ENCODE assay signal across 9 cellular contexts in the genomic region with DNA sequence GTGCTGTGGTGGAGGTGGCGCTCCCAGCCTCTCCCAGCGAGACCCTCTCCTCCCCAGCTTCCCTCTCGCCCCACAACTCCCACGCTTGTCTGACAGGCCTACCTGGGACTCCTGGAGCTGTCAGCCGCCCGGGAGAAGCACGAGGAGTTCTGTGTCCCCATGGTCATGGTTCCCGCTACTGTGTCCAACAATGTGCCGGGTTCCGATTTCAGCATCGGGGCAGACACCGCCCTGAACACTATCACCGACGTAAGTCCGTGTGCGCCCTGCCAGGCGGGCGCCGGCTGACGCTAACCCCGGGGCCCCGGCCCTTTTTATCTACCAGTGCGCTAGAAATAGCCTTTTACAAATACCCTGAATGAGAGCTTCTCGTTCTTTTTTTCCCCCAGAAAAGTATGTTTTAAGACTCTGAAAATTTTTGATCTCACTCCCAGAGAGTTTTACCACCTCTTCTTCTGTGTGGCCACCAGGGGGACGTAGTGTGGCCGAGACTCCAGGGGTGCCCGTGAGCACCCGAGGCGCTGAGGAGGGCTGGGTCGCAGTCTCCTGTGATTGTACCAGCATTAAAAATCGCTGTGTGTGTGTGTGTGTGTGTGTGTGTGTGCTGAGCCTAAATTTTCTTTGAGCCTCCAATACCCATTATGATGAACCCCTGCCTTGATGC. TPM values are rescaled to one million over a fixed set of nuclear protein-coding genes. Genes with fewer than 3 reads are reported as not detected.
DNase-seq lines count a peak whose midpoint lies in the region; ATAC-seq, FAIRE-seq and TF ChIP-seq lines count a peak whose summit lies in the region.
"Had no signal": no experiment of that assay in that cellular context is flagged by ENCODE, and none has a peak within 500 bp of the region (broad histone marks: within the 10 kb centered on the region; RNA-seq: fewer than 3 reads in every experiment).

No MANE protein-coding gene starts in this region.

- ATAC-seq in HCT116 (peak; percentile 74), GM18511 (IDR thresholded peaks at IDR 0.05; ENCODE audit: unreplicated experiment) (no peak)

- no peak overlapping the region for H3K4me3 Mint-ChIP-seq in astrocyte (ENCODE audit: unreplicated experiment)
- H3K4me3 Mint-ChIP-seq: activated CD4-positive, alpha-beta T cell treated with anti-CD3 and anti-CD28 coated beads, Interleukin-2, amount 10 ng/mL, durations not matched to agents 7 days and 5 days had no signal

- H3K27me3 ChIP-seq in HCT116 (ENCODE audit: insufficient read depth, low read length) (no peaks in the 10 kb centered on the region), astrocyte (ENCODE audit: insufficient read depth, low read length) (no peaks in the 10 kb centered on the region), keratinocyte (ENCODE audit: control insufficient read depth, extremely low read depth, insufficient read depth, low read length) (no peaks in the 10 kb centered on the region)

- no peak for TF ChIP-seq RAD21 in HCT116 (IDR thresholded peaks at IDR 0.05; ENCODE audit: low read depth)

- CTCF ChIA-PET in HCT116 (lab: Charles Lee), result no interaction called here

- no peaks in the 10 kb centered on the region for H3K9me3 Mint-ChIP-seq in astrocyte (ENCODE audit: unreplicated experiment)
- H3K9me3 Mint-ChIP-seq: activated CD4-positive, alpha-beta T cell treated with anti-CD3 and anti-CD28 coated beads, Interleukin-2, amount 10 ng/mL, durations not matched to agents 7 days and 5 days had no signal

- H3K9ac ChIP-seq in HCT116 (ENCODE audit: low read length), result no peak overlapping the region
- no peak overlapping the region for H3K9ac ChIP-seq in astrocyte (ENCODE audit: low read length)
- H3K9ac ChIP-seq in keratinocyte (ENCODE audit: control insufficient read depth, extremely low read depth, insufficient read depth, low read length), result no peak overlapping the region

- intact Hi-C loops in HCT116 (cut with micrococcal nuclease), result no loop called here

- RAD21 ChIA-PET in HCT116 (lab: Charles Lee; ENCODE audit: low non-redundant PET in 1 of 2, low total read pairs in 2 of 2, uncharacterized antibody in 2 of 2, unreplicated experiment in 2 of 2), result no interaction called here

- H2AFZ ChIP-seq in HCT116 (ENCODE audit: low read depth, low read length, poor library complexity, severe bottlenecking) (no peak overlapping the region), astrocyte (ENCODE audit: low read depth, low read length) (no peak overlapping the region), keratinocyte (ENCODE audit: control insufficient read depth, low read length) (no peak overlapping the region)

- no peak for TF ChIP-seq POLR2A in HCT116 (IDR thresholded peaks at IDR 0.05; ENCODE audit: borderline replicate concordance, extremely low read depth, insufficient read depth, insufficient read length)

- H3K36me3 ChIP-seq in HCT116 (ENCODE audit: control insufficient read depth in 1 of 2, insufficient read depth in 2 of 2, low read length in 2 of 2) (peaks cover 44 to 66% of the 10 kb centered on the region in 2 experiments), astrocyte (ENCODE audit: insufficient read depth, low read length) (peaks cover 48% of the 10 kb centered on the region), keratinocyte (ENCODE audit: control insufficient read depth in 2 of 2, extremely low read depth in 1 of 2, insufficient read depth in 2 of 2, low read length in 2 of 2) (peaks cover 45% of the 10 kb centered on the region in 2 experiments)

- H3K4me3 ChIP-seq in HCT116 (replicated peaks in 1 of 2; ENCODE audit: low read depth in 1 of 2, low read length in 2 of 2), result no peak overlapping the region
- no peak overlapping the region for H3K4me3 ChIP-seq in astrocyte (ENCODE audit: insufficient read depth, low read depth, low read length)
- H3K4me3 ChIP-seq in keratinocyte (ENCODE audit: control insufficient read depth in 2 of 3, extremely low read depth in 1 of 3, insufficient read depth in 2 of 3, low read depth in 1 of 3, low read length in 3 of 3), result no peak overlapping the region

- no peaks in the 10 kb centered on the region for H3K9me3 ChIP-seq in HCT116 (ENCODE audit: control insufficient read depth in 1 of 2, insufficient read depth in 1 of 2, low read depth in 1 of 2, low read length in 2 of 2)
- no peaks in the 10 kb centered on the region for H3K9me3 ChIP-seq in astrocyte (ENCODE audit: insufficient read depth, low read depth, low read length)
- no peaks in the 10 kb centered on the region for H3K9me3 ChIP-seq in keratinocyte (ENCODE audit: control insufficient read depth, low read depth, low read length)

- no peak overlapping the region for H3K27ac ChIP-seq in HCT116 (ENCODE audit: low read depth, low read length)
- no peak overlapping the region for H3K27ac ChIP-seq in astrocyte (ENCODE audit: low read depth, low read length)
- H3K27ac ChIP-seq in keratinocyte (ENCODE audit: control insufficient read depth, insufficient read depth, low read length), result no peak overlapping the region

- peak; percentile 45 for TF ChIP-seq CTCF in AG09319 (IDR thresholded peaks at IDR 0.05; ENCODE audit: low read depth, low read length)
- peak in 2 of 3 experiments; percentile 69 to 71; a peak in 4 of 6 replicates for TF ChIP-seq CTCF in HCT116 (IDR thresholded peaks at IDR 0.05 in 2 of 3, conservative IDR thresholded peaks at IDR 0.05 in 1 of 3; ENCODE audit: borderline replicate concordance in 1 of 3, insufficient read depth in 1 of 3, low read depth in 2 of 3, low read length in 2 of 3)
- TF ChIP-seq CTCF in astrocyte (IDR thresholded peaks at IDR 0.05; ENCODE audit: insufficient read depth, low read depth, low read length), result peak; percentile 51
- peak in 2 of 3 experiments; percentile 35 to 38 for TF ChIP-seq CTCF in keratinocyte (optimal IDR thresholded peaks at IDR 0.05 in 1 of 3, IDR thresholded peaks at IDR 0.05 in 1 of 3, conservative IDR thresholded peaks at IDR 0.05 in 1 of 3; ENCODE audit: extremely low read depth in 1 of 3, insufficient read depth in 2 of 3, low read length in 3 of 3)

- H3K9me2 ChIP-seq in HCT116 (ENCODE audit: insufficient read depth), result no peaks in the 10 kb centered on the region

- dilution Hi-C loops in keratinocyte (cut with MboI; ENCODE audit: extremely low pct_ligation_motif_present, low sequenced_read_pairs), result no loop called here

- H3K27me3 Mint-ChIP-seq in astrocyte (ENCODE audit: low read depth, unreplicated experiment), result no peaks in the 10 kb centered on the region
- H3K27me3 Mint-ChIP-seq: activated CD4-positive, alpha-beta T cell treated with anti-CD3 and anti-CD28 coated beads, Interleukin-2, amount 10 ng/mL, durations not matched to agents 7 days and 5 days had no signal

- H3K4me1 Mint-ChIP-seq in astrocyte (ENCODE audit: low read depth, unreplicated experiment), result peaks cover 6% of the 10 kb centered on the region
- H3K4me1 Mint-ChIP-seq: activated CD4-positive, alpha-beta T cell treated with anti-CD3 and anti-CD28 coated beads, Interleukin-2, amount 10 ng/mL, durations not matched to agents 7 days and 5 days had no signal

- H3K4me1 ChIP-seq in HCT116 (ENCODE audit: control insufficient read depth in 1 of 2, insufficient read depth in 2 of 2, low read length in 2 of 2) (no peaks in the 10 kb centered on the region), astrocyte (ENCODE audit: insufficient read depth, low read length) (peaks cover 5% of the 10 kb centered on the region), keratinocyte (ENCODE audit: control insufficient read depth, extremely low read depth, insufficient read depth, low read length) (peaks cover 13% of the 10 kb centered on the region)

- peaks cover 26% of the 10 kb centered on the region for H3K36me3 Mint-ChIP-seq in astrocyte (ENCODE audit: low read depth, unreplicated experiment)

- no peak for DNase-seq in AG09319 (ENCODE audit: extremely low read depth, low read depth)
- no peak for DNase-seq in HCT116 (ENCODE audit: low read depth, low spot score)
- no peak for DNase-seq in astrocyte (ENCODE audit: low read depth)
- DNase-seq in keratinocyte (ENCODE audit: low read depth, low spot score), result no peak
- DNase-seq in NCI-H146 (lab: John Stamatoyannopoulos, UW), result no peak
- DNase-seq in NCI-H187 (lab: John Stamatoyannopoulos, UW), result no peak
- DNase-seq in NCI-H1048 (lab: John Stamatoyannopoulos, UW), result no peak
- DNase-seq: activated CD4-positive, alpha-beta T cell treated with anti-CD3 and anti-CD28 coated beads, Interleukin-2, amount 10 ng/mL, durations not matched to agents 7 days and 5 days had no signal

- no peak overlapping the region for H3K27ac Mint-ChIP-seq in astrocyte (ENCODE audit: unreplicated experiment)
- H3K27ac Mint-ChIP-seq: activated CD4-positive, alpha-beta T cell treated with anti-CD3 and anti-CD28 coated beads, Interleukin-2, amount 10 ng/mL, durations not matched to agents 7 days and 5 days had no signal

- BruUV-seq in HCT116 (replicated peaks; lab: Mats Ljungman, UMichigan), result no TSS peak

- POLR2A ChIA-PET in HCT116 (lab: Charles Lee), result no interaction called here

- peaks cover 3% of the 10 kb centered on the region for H3K9me1 ChIP-seq in keratinocyte (ENCODE audit: control insufficient read depth, extremely low read depth, insufficient read depth, low read length)

- FAIRE-seq in astrocyte (lab: Jason Lieb, UNC) (no peak), keratinocyte (lab: Jason Lieb, UNC) (no peak)

- H3K79me2 ChIP-seq in HCT116 (ENCODE audit: insufficient read depth, low read length), result peaks cover 19% of the 10 kb centered on the region
- peaks cover 15% of the 10 kb centered on the region for H3K79me2 ChIP-seq in astrocyte (ENCODE audit: insufficient read depth, low read length)
- H3K79me2 ChIP-seq in keratinocyte (ENCODE audit: control insufficient read depth, insufficient read depth, low read length), result peaks cover 5% of the 10 kb centered on the region

- H3K4me2 ChIP-seq in HCT116 (ENCODE audit: low read length) (no peak overlapping the region), astrocyte (ENCODE audit: low read length) (no peak overlapping the region), keratinocyte (ENCODE audit: control insufficient read depth, extremely low read depth, insufficient read depth, low read depth, low read length) (no peak overlapping the region)

- H4K20me1 ChIP-seq in HCT116 (ENCODE audit: insufficient read depth), result no peaks in the 10 kb centered on the region
- peaks cover 18% of the 10 kb centered on the region for H4K20me1 ChIP-seq in astrocyte (ENCODE audit: insufficient read depth, low read length)
- no peaks in the 10 kb centered on the region for H4K20me1 ChIP-seq in keratinocyte (ENCODE audit: control insufficient read depth, extremely low read depth, insufficient read depth, low read length)

RNA-seq across cellular contexts. Expression of gene PFKP, which starts 52.6 kb away (rescaled TPM):
- total RNA-seq in HCT116 (2021; ENCODE audit: unreplicated experiment) (237 TPM), astrocyte (356 and 361 TPM in 2 replicates)
- 383 and 385 TPM in 2 replicates for polyA plus RNA-seq in HCT116 (2012)
- 104 to 134 TPM (median 117 TPM) in 3 replicates for polyA plus RNA-seq in keratinocyte
- polyA plus RNA-seq in keratinocyte (2011; ENCODE audit: low read depth), result 117 TPM
- 79.3 and 111 TPM in 2 replicates for polyA plus RNA-seq in keratinocyte (2011; cell fraction: cytosol; rRNA removed)
- 162 and 174 TPM in 2 replicates for polyA plus RNA-seq in keratinocyte (2011; cell fraction: nucleus; rRNA removed)
- polyA plus RNA-seq in keratinocyte (2012; ENCODE audit: low replicate concordance), result 134 and 205 TPM in 2 replicates
- polyA minus RNA-seq in keratinocyte, result 91.1 to 184 TPM (median 107 TPM) in 3 replicates
- 150 TPM for polyA minus RNA-seq in keratinocyte (2011; cell fraction: cytosol; rRNA and poly(A)+ RNA removed)
- polyA minus RNA-seq in keratinocyte (2011; cell fraction: nucleus; rRNA and poly(A)+ RNA removed), result 95.1 and 112 TPM in 2 replicates

RNA-seq across cellular contexts. Expression of gene PITRM1, which starts 52.7 kb away (rescaled TPM):
- total RNA-seq in HCT116 (2021; ENCODE audit: unreplicated experiment) (59.5 TPM), astrocyte (80.4 and 81.3 TPM in 2 replicates)
- polyA plus RNA-seq in HCT116 (2012), result 50.0 and 54.2 TPM in 2 replicates
- 29.5 to 86.5 TPM (median 47.2 TPM) in 3 replicates for polyA plus RNA-seq in keratinocyte
- 20.2 TPM for polyA plus RNA-seq in keratinocyte (2011; ENCODE audit: low read depth)
- polyA plus RNA-seq in keratinocyte (2011; cell fraction: cytosol; rRNA removed), result 47.3 and 47.7 TPM in 2 replicates
- 120 and 126 TPM in 2 replicates for polyA plus RNA-seq in keratinocyte (2011; cell fraction: nucleus; rRNA removed)
- 46.9 and 75.3 TPM in 2 replicates for polyA plus RNA-seq in keratinocyte (2012; ENCODE audit: low replicate concordance)
- polyA minus RNA-seq in keratinocyte, result 32.0 to 86.5 TPM (median 65.6 TPM) in 3 replicates
- polyA minus RNA-seq in keratinocyte (2011; cell fraction: cytosol; rRNA and poly(A)+ RNA removed), result 43.9 TPM
- polyA minus RNA-seq in keratinocyte (2011; cell fraction: nucleus; rRNA and poly(A)+ RNA removed), result 53.9 and 82.5 TPM in 2 replicates
